ENCODE assay signal across 8 cellular contexts in the genomic region with DNA sequence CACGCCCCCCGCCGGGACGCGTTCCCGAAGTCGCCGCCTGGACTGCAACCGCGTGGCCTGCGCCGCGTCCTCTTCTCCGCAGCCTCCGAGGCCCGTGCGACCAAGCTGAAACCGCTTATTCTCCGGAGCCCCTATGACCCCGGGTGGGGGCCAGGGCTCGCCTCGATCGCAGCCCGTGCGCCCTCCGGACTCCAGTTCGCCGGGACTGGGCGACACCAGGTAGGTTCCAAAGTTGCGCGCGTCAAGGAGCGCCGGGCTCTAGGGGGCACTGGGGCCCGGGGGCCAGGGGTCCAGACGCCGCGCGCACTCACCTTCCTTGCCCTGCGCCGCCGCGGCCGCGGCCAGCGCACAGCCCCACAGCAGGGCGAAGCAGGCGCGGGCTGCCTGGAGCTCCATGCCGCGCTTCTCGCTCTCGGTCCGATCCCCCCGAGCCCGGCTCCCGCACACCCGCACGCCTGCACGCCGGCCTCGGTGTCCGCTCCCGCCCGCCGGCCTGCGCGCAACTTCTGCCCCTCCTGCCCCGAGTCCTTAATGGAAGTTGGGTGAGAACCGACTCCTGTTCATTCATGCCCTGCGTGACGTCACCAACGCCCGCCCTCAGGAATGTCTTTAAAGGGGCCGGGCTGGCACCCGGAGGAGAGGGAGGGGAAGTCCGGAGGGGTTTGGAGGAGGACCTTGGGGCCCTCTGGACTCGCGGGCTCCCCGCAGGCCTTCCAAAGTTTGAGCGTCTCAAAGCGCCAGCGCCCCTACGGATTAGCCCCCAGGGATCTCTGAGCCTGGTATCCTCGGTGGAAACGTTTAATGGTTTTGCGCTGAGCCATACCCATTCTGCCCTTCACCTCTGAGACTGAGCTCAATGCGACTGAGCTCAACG. TPM values are rescaled to one million over a fixed set of nuclear protein-coding genes. Genes with fewer than 3 reads are reported as not detected.
DNase-seq lines count a peak whose midpoint lies in the region; ATAC-seq lines count a peak whose summit lies in the region.

A gene (minus strand): TSS at position 533 of the 874 bp plus-strand sequence. CDS start 137 bp downstream, at position 396.

- H3K9ac ChIP-seq in duodenal mucosa (ENCODE audit: low read depth in 1 of 2, low read length in 2 of 2), result peak within 1 kb of the TSS; percentile 81 to 83

- peaks cover 38% of the 10 kb centered on the region for H3K4me1 Mint-ChIP-seq in stimulated activated memory B cell treated with anti-CD40 and anti-IgM and Interleukin-4, amounts not matched to agents 10 μg/mL and 1 μg/mL and 100 μg/mL, for 72 hours

- H3K9me3 ChIP-seq in duodenal mucosa (ENCODE audit: control insufficient read depth in 1 of 2, low read length in 2 of 2), result no peaks in the 10 kb centered on the region

- H3K4me3 ChIP-seq in duodenal mucosa (ENCODE audit: low read depth in 1 of 2, low read length in 2 of 2), result peak within 1 kb of the TSS; percentile 77

- H3K27ac ChIP-seq in duodenal mucosa (ENCODE audit: low read depth, low read length), result peak within 1 kb of the TSS; percentile 83

- intact Hi-C loops in left colon (cut with DNase I, micrococcal nuclease), result no loop called here

- peaks cover 0 to 3% of the 10 kb centered on the region in 2 donors for H3K27me3 ChIP-seq in duodenal mucosa (ENCODE audit: control insufficient read depth in 1 of 2, insufficient read depth in 2 of 2, low read length in 2 of 2)

- peaks cover 34 to 38% of the 10 kb centered on the region in 2 donors for H3K4me1 ChIP-seq in duodenal mucosa (ENCODE audit: control insufficient read depth in 1 of 2, insufficient read depth in 2 of 2, low read length in 2 of 2)

- no peaks in the 10 kb centered on the region for H3K9me3 Mint-ChIP-seq in stimulated activated memory B cell treated with anti-CD40 and anti-IgM and Interleukin-4, amounts not matched to agents 10 μg/mL and 1 μg/mL and 100 μg/mL, for 72 hours

- H3K36me3 ChIP-seq in duodenal mucosa (ENCODE audit: control insufficient read depth in 1 of 2, insufficient read depth in 2 of 2, low read length in 2 of 2), result peaks cover 0 to 6% of the 10 kb centered on the region in 2 donors

- peaks cover 48% of the 10 kb centered on the region for H3K27me3 Mint-ChIP-seq in stimulated activated memory B cell treated with anti-CD40 and anti-IgM and Interleukin-4, amounts not matched to agents 10 μg/mL and 1 μg/mL and 100 μg/mL, for 72 hours

- peak; percentile 39 for DNase-seq in activated T-cell treated with anti-CD3 and anti-CD28 coated beads, Interleukin-2, amount 50 U/mL, for 1 hour
- DNase-seq in activated T-cell treated with anti-CD3 and anti-CD28 coated beads for 4 hours, result no peak
- DNase-seq in RKO (ENCODE audit: low spot score), result peak; percentile 94
- DNase-seq in left colon, result peak; percentile 93 to 96

- no peaks in the 10 kb centered on the region for H3K36me3 Mint-ChIP-seq in stimulated activated memory B cell treated with anti-CD40 and anti-IgM and Interleukin-4, amounts not matched to agents 10 μg/mL and 1 μg/mL and 100 μg/mL, for 72 hours

- H3K27ac Mint-ChIP-seq in stimulated activated memory B cell treated with anti-CD40 and anti-IgM and Interleukin-4, amounts not matched to agents 10 μg/mL and 1 μg/mL and 100 μg/mL, for 72 hours, result no peak within 1 kb of the TSS

- ATAC-seq in left colon (peak; percentile 62), HG02938 (IDR thresholded peaks at IDR 0.05; ENCODE audit: unreplicated experiment) (no peak), HG02642 (IDR thresholded peaks at IDR 0.05; ENCODE audit: poor library complexity, unreplicated experiment) (no peak)
- no peak for ATAC-seq in stimulated activated memory B cell treated with anti-CD40 and anti-IgM and Interleukin-4, amounts not matched to agents 10 μg/mL and 1 μg/mL and 100 μg/mL, for 72 hours

- H3K4me3 Mint-ChIP-seq in stimulated activated memory B cell treated with anti-CD40 and anti-IgM and Interleukin-4, amounts not matched to agents 10 μg/mL and 1 μg/mL and 100 μg/mL, for 72 hours, result peak within 1 kb of the TSS; percentile 71

RNA-seq across cellular contexts. Expression of the gene that starts here (rescaled TPM):
- total RNA-seq in left colon, result 10 to 100 TPM; 44.3 to 48.1 TPM
